In genomic region chr4:139655116-139655515, GRCh38 we compare ENCODE assay signal across 8 cellular contexts.
DNase-seq lines count a peak whose midpoint lies in the region; ATAC-seq and TF ChIP-seq lines count a peak whose summit lies in the region.

No MANE protein-coding gene starts in this region.

- no peaks in the 10 kb centered on the region for H3K36me3 ChIP-seq in OCI-LY3 (replicated peaks; ENCODE audit: low read depth, low read length)

- H3K4me3 ChIP-seq in OCI-LY3 (ENCODE audit: low read length) (no peak overlapping the region), epithelial cell of esophagus (ENCODE audit: low read length) (no peak overlapping the region)

- TF ChIP-seq CTCF in OCI-LY3 (IDR thresholded peaks at IDR 0.05; ENCODE audit: low read depth, low read length) (peak; percentile 70), epithelial cell of esophagus (IDR thresholded peaks at IDR 0.05; ENCODE audit: insufficient read depth, low read depth, low read length, missing control alignments) (peak; percentile 73)

- no peak overlapping the region for H3K4me2 ChIP-seq in OCI-LY3 (ENCODE audit: low read length)

- no peak overlapping the region for H3K9ac ChIP-seq in OCI-LY3 (ENCODE audit: low read length)

- no peaks in the 10 kb centered on the region for H3K79me2 ChIP-seq in OCI-LY3 (ENCODE audit: low read length)

- DNase-seq in NCI-H1092 treated with DMSO at 0.1 percent for 48 hours (lab: John Stamatoyannopoulos, UW) (peak; percentile 22), NCI-H1092 (lab: John Stamatoyannopoulos, UW) (no peak), epithelial cell of esophagus (ENCODE audit: low read depth) (peak; percentile 80), pons (ENCODE audit: low spot score) (peak; percentile 39), iPS-NIHi7 (ENCODE audit: extremely low spot score) (no peak)
- no peak for DNase-seq in stimulated activated naive CD4-positive, alpha-beta T cell (lab: John Stamatoyannopoulos, UW)

- no peak overlapping the region for H2AFZ ChIP-seq in OCI-LY3 (ENCODE audit: low read depth, low read length)

- ATAC-seq in HG02678 (IDR thresholded peaks at IDR 0.05; ENCODE audit: unreplicated experiment) = peak; percentile 34

- no peaks in the 10 kb centered on the region for H4K20me1 ChIP-seq in OCI-LY3 (ENCODE audit: insufficient read depth, low read length)

- H3K4me1 ChIP-seq in OCI-LY3 (ENCODE audit: low read length) = peaks cover 5% of the 10 kb centered on the region

- H3K27me3 ChIP-seq in OCI-LY3 (ENCODE audit: low read depth, low read length) = peaks cover 19% of the 10 kb centered on the region

- no peak overlapping the region for H3K27ac ChIP-seq in OCI-LY3 (ENCODE audit: low read length)

- H3K9me3 ChIP-seq in OCI-LY3 (ENCODE audit: insufficient read depth, low read length) = no peaks in the 10 kb centered on the region

Comparison
In these comparisons a context has a peak if more than half of its experiments do, and no peak if none do; other contexts are left out.
1. DNase-seq: peak in NCI-H1092 treated with DMSO at 0.1 percent for 48 hours (single experiment), epithelial cell of esophagus (single experiment) and pons (single experiment); none in NCI-H1092 (single experiment), iPS-NIHi7 (single experiment) and stimulated activated naive CD4-positive, alpha-beta T cell (0 of 6).